In genomic region chr3:94162700-94163099, GRCh38 we compare ENCODE assay signal across 10 cellular contexts.
A peak's percentile ranks its signal among the peaks of the same experiment; 100 is the strongest.
DNase-seq lines count a peak whose midpoint lies in the region; ATAC-seq lines count a peak whose summit lies in the region.
"Had no signal": no experiment of that assay in that cellular context is flagged by ENCODE, and none has a peak within 500 bp of the region (broad histone marks: within the 10 kb centered on the region; RNA-seq: fewer than 3 reads in every experiment).

No MANE protein-coding gene starts in this region.

- H3K4me3 Mint-ChIP-seq in activated T-cell treated with anti-CD3 and anti-CD28 coated beads, Interleukin-2, amount 50 U/mL, for 72 hours = no peak overlapping the region
- H3K4me3 Mint-ChIP-seq in stimulated activated memory B cell treated with anti-CD40 and anti-IgM and Interleukin-4, amounts not matched to agents 10 μg/mL and 1 μg/mL and 100 μg/mL, for 72 hours = no peak overlapping the region
- H3K4me3 Mint-ChIP-seq: naive B cell had no signal

- no peak overlapping the region for H3K27ac Mint-ChIP-seq in activated T-cell treated with anti-CD3 and anti-CD28 coated beads, Interleukin-2, amount 50 U/mL, for 72 hours
- no peak overlapping the region for H3K27ac Mint-ChIP-seq in stimulated activated memory B cell treated with anti-CD40 and anti-IgM and Interleukin-4, amounts not matched to agents 10 μg/mL and 1 μg/mL and 100 μg/mL, for 72 hours
- H3K27ac Mint-ChIP-seq: naive B cell had no signal

- H3K27me3 Mint-ChIP-seq in activated T-cell treated with anti-CD3 and anti-CD28 coated beads, Interleukin-2, amount 50 U/mL, for 72 hours (ENCODE audit: low read depth) = peaks cover under 1% of the 10 kb centered on the region
- no peaks in the 10 kb centered on the region for H3K27me3 Mint-ChIP-seq in stimulated activated memory B cell treated with anti-CD40 and anti-IgM and Interleukin-4, amounts not matched to agents 10 μg/mL and 1 μg/mL and 100 μg/mL, for 72 hours

- no peaks in the 10 kb centered on the region for H3K36me3 Mint-ChIP-seq in activated T-cell treated with anti-CD3 and anti-CD28 coated beads, Interleukin-2, amount 50 U/mL, for 72 hours (ENCODE audit: insufficient read depth in 2 of 2)
- no peaks in the 10 kb centered on the region for H3K36me3 Mint-ChIP-seq in stimulated activated memory B cell treated with anti-CD40 and anti-IgM and Interleukin-4, amounts not matched to agents 10 μg/mL and 1 μg/mL and 100 μg/mL, for 72 hours
- H3K36me3 Mint-ChIP-seq: naive B cell had no signal

- H3K9me3 Mint-ChIP-seq in activated T-cell treated with anti-CD3 and anti-CD28 coated beads, Interleukin-2, amount 50 U/mL, for 72 hours = peaks cover 1 to 2% of the 10 kb centered on the region in 2 donors
- no peaks in the 10 kb centered on the region for H3K9me3 Mint-ChIP-seq in stimulated activated memory B cell treated with anti-CD40 and anti-IgM and Interleukin-4, amounts not matched to agents 10 μg/mL and 1 μg/mL and 100 μg/mL, for 72 hours

- H3K4me1 Mint-ChIP-seq in activated T-cell treated with anti-CD3 and anti-CD28 coated beads, Interleukin-2, amount 50 U/mL, for 72 hours (ENCODE audit: low read depth) = no peaks in the 10 kb centered on the region
- no peaks in the 10 kb centered on the region for H3K4me1 Mint-ChIP-seq in stimulated activated memory B cell treated with anti-CD40 and anti-IgM and Interleukin-4, amounts not matched to agents 10 μg/mL and 1 μg/mL and 100 μg/mL, for 72 hours
- H3K4me1 Mint-ChIP-seq: naive B cell had no signal

- DNase-seq in activated T-cell treated with anti-CD3 and anti-CD28 coated beads, Interleukin-2, amount 50 U/mL, for 72 hours = peak; percentile 9 to 13
- no peak for DNase-seq in activated T-cell treated with anti-CD3 and anti-CD28 coated beads, Interleukin-2, amount 50 U/mL, for 1 hour
- peak; percentile 34 for DNase-seq in SW480 (ENCODE audit: low spot score)
- peak; percentile 83 for DNase-seq in renal cortical epithelial cell (ENCODE audit: low read depth)
- no peak for DNase-seq in occipital lobe (lab: John Stamatoyannopoulos, UW)
- DNase-seq in NCI-H2081 treated with DMSO at 0.1 percent for 48 hours (lab: John Stamatoyannopoulos, UW) = no peak
- DNase-seq: naive B cell, NCI-H748 treated with DMSO at 0.1 percent for 48 hours had no signal

- peak; percentile 73 to 94 for ATAC-seq in activated T-cell treated with anti-CD3 and anti-CD28 coated beads, Interleukin-2, amount 50 U/mL, for 72 hours (replicated peaks in 1 of 2)
- ATAC-seq in HG02885 (IDR thresholded peaks at IDR 0.05; ENCODE audit: poor library complexity, unreplicated experiment) = peak; percentile 68
- no peak for ATAC-seq in stimulated activated memory B cell treated with anti-CD40 and anti-IgM and Interleukin-4, amounts not matched to agents 10 μg/mL and 1 μg/mL and 100 μg/mL, for 72 hours

Comparison
In these comparisons a context has a peak if more than half of its experiments do, and no peak if none do; other contexts are left out.
1. DNase-seq: peak in activated T-cell treated with anti-CD3 and anti-CD28 coated beads, Interleukin-2, amount 50 U/mL, for 72 hours (2 of 2), SW480 (single experiment) and renal cortical epithelial cell (single experiment); none in activated T-cell treated with anti-CD3 and anti-CD28 coated beads, Interleukin-2, amount 50 U/mL, for 1 hour (single experiment), occipital lobe (single experiment) and NCI-H2081 treated with DMSO at 0.1 percent for 48 hours (single experiment).